8 cellular contexts compared by ENCODE assay signal in genomic region chr1:27045973-27046558, GRCh38. TPM values are rescaled to one million over a fixed set of nuclear protein-coding genes. Genes with fewer than 3 reads are reported as not detected.
DNase-seq lines count a peak whose midpoint lies in the region; ATAC-seq, FAIRE-seq and TF ChIP-seq lines count a peak whose summit lies in the region.

No MANE protein-coding gene starts in this region.

- TF ChIP-seq CTCF in AG04449 (IDR thresholded peaks at IDR 0.05; ENCODE audit: insufficient read depth, low read length, missing control alignments) (peak; percentile 87), epithelial cell of esophagus (IDR thresholded peaks at IDR 0.05; ENCODE audit: insufficient read depth, low read depth, low read length, missing control alignments) (peak; percentile 89)

- peak overlapping the region; percentile 75 for H3K4me3 Mint-ChIP-seq in activated CD8-positive, alpha-beta memory T cell treated with anti-CD3 and anti-CD28 coated beads, Interleukin-2, amount 10 ng/mL, durations not matched to agents 7 days and 5 days
- H3K4me3 Mint-ChIP-seq in naive thymus-derived CD8-positive, alpha-beta T cell, result peak overlapping the region in 1 of 10 donors; percentile 14
- H3K4me3 Mint-ChIP-seq in stimulated activated memory B cell treated with anti-CD40 and anti-IgM and Interleukin-4, amounts not matched to agents 10 μg/mL and 1 μg/mL and 100 μg/mL, for 72 hours, result no peak overlapping the region

- H3K4me3 ChIP-seq in AG04449 (ENCODE audit: low read depth, low read length) (no peak overlapping the region), epithelial cell of esophagus (ENCODE audit: low read length) (no peak overlapping the region)

- H3K27ac Mint-ChIP-seq in activated CD8-positive, alpha-beta memory T cell treated with anti-CD3 and anti-CD28 coated beads, Interleukin-2, amount 10 ng/mL, durations not matched to agents 7 days and 5 days, result peak overlapping the region; percentile 73
- H3K27ac Mint-ChIP-seq in naive thymus-derived CD8-positive, alpha-beta T cell, result peak overlapping the region in 2 of 10 donors; percentile 8 to 53
- no peak overlapping the region for H3K27ac Mint-ChIP-seq in stimulated activated memory B cell treated with anti-CD40 and anti-IgM and Interleukin-4, amounts not matched to agents 10 μg/mL and 1 μg/mL and 100 μg/mL, for 72 hours

- FAIRE-seq in GM12892 (lab: Jason Lieb, UNC), result peak; percentile 84

- POLR2A ChIA-PET in AG04449 (lab: Yijun Ruan, JAX), result interaction anchor here (1.5 kb wide), 1 partner anchor 52 kb away, joined by 3 read pairs; no protein-coding TSS in a partner anchor
- POLR2A ChIA-PET in naive thymus-derived CD8-positive, alpha-beta T cell (lab: Charles Lee), result interaction anchor here (0.6 to 1.1 kb wide), 3 partner anchors 15 to 325 kb away, joined by 3 to 6 read pairs (median 4); no protein-coding TSS in a partner anchor

- CTCF ChIA-PET in AG04449 (lab: Yijun Ruan, JAX), result interaction anchor here (0.7 to 22.9 kb wide), 46 partner anchors 11 to 617 kb away, joined by 3 to 903 read pairs (median 4); partner anchors contain the start of genes MAP3K6, SLC9A1 and TENT5B
- CTCF ChIA-PET in activated CD8-positive, alpha-beta memory T cell treated with anti-CD3 and anti-CD28 coated beads, Interleukin-2, amount 10 ng/mL, durations not matched to agents 7 days and 5 days (lab: Charles Lee), result interaction anchor here (0.8 to 12.0 kb wide), 51 partner anchors 9 to 515 kb away, joined by 3 to 450 read pairs (median 5); partner anchors contain the start of genes SLC9A1 and TRNP1

- no peaks in the 10 kb centered on the region for H3K27me3 Mint-ChIP-seq in activated CD8-positive, alpha-beta memory T cell treated with anti-CD3 and anti-CD28 coated beads, Interleukin-2, amount 10 ng/mL, durations not matched to agents 7 days and 5 days
- peaks cover 0 to 3% (median 0%) of the 10 kb centered on the region in 5 donors for H3K27me3 Mint-ChIP-seq in naive thymus-derived CD8-positive, alpha-beta T cell
- peaks cover 12% of the 10 kb centered on the region for H3K27me3 Mint-ChIP-seq in stimulated activated memory B cell treated with anti-CD40 and anti-IgM and Interleukin-4, amounts not matched to agents 10 μg/mL and 1 μg/mL and 100 μg/mL, for 72 hours

- ATAC-seq in activated CD8-positive, alpha-beta memory T cell treated with anti-CD3 and anti-CD28 coated beads, Interleukin-2, amount 10 ng/mL, durations not matched to agents 7 days and 5 days, result peak; percentile 68
- peak; percentile 65 to 71 for ATAC-seq in naive thymus-derived CD8-positive, alpha-beta T cell
- peak; percentile 60 for ATAC-seq in stimulated activated memory B cell treated with anti-CD40 and anti-IgM and Interleukin-4, amounts not matched to agents 10 μg/mL and 1 μg/mL and 100 μg/mL, for 72 hours
- no peak for ATAC-seq in GM18519 (IDR thresholded peaks at IDR 0.05; ENCODE audit: low FRiP score, unreplicated experiment)

- no peak for DNase-seq in AG04449 (ENCODE audit: low read depth, low spot score)
- peak; percentile 52 for DNase-seq in GM12892 (ENCODE audit: insufficient read length)
- DNase-seq in NCI-H82 (lab: John Stamatoyannopoulos, UW), result peak; percentile 84
- DNase-seq in activated CD8-positive, alpha-beta memory T cell treated with anti-CD3 and anti-CD28 coated beads, Interleukin-2, amount 10 ng/mL, durations not matched to agents 7 days and 5 days, result peak; percentile 76
- peak; percentile 66 for DNase-seq in epithelial cell of esophagus (ENCODE audit: low read depth)
- DNase-seq in naive thymus-derived CD8-positive, alpha-beta T cell, result peak; percentile 30 to 74 (median 58)

- TF ChIP-seq POLR2A in GM12892 (IDR thresholded peaks at IDR 0.05; ENCODE audit: low read depth, low read length), result no peak

- no peaks in the 10 kb centered on the region for H3K9me3 Mint-ChIP-seq in activated CD8-positive, alpha-beta memory T cell treated with anti-CD3 and anti-CD28 coated beads, Interleukin-2, amount 10 ng/mL, durations not matched to agents 7 days and 5 days (ENCODE audit: low read depth)
- H3K9me3 Mint-ChIP-seq in naive thymus-derived CD8-positive, alpha-beta T cell, result no peaks in the 10 kb centered on the region
- H3K9me3 Mint-ChIP-seq in stimulated activated memory B cell treated with anti-CD40 and anti-IgM and Interleukin-4, amounts not matched to agents 10 μg/mL and 1 μg/mL and 100 μg/mL, for 72 hours, result no peaks in the 10 kb centered on the region

- H3K4me1 Mint-ChIP-seq in activated CD8-positive, alpha-beta memory T cell treated with anti-CD3 and anti-CD28 coated beads, Interleukin-2, amount 10 ng/mL, durations not matched to agents 7 days and 5 days, result peaks cover 22% of the 10 kb centered on the region
- H3K4me1 Mint-ChIP-seq in naive thymus-derived CD8-positive, alpha-beta T cell, result peaks cover 15 to 21% (median 20%) of the 10 kb centered on the region in 4 donors
- peaks cover 28% of the 10 kb centered on the region for H3K4me1 Mint-ChIP-seq in stimulated activated memory B cell treated with anti-CD40 and anti-IgM and Interleukin-4, amounts not matched to agents 10 μg/mL and 1 μg/mL and 100 μg/mL, for 72 hours

- H3K36me3 Mint-ChIP-seq in activated CD8-positive, alpha-beta memory T cell treated with anti-CD3 and anti-CD28 coated beads, Interleukin-2, amount 10 ng/mL, durations not matched to agents 7 days and 5 days, result no peaks in the 10 kb centered on the region
- H3K36me3 Mint-ChIP-seq in naive thymus-derived CD8-positive, alpha-beta T cell, result no peaks in the 10 kb centered on the region
- no peaks in the 10 kb centered on the region for H3K36me3 Mint-ChIP-seq in stimulated activated memory B cell treated with anti-CD40 and anti-IgM and Interleukin-4, amounts not matched to agents 10 μg/mL and 1 μg/mL and 100 μg/mL, for 72 hours

RNA-seq across cellular contexts. Expression of gene TENT5B, which starts 33.4 kb away (rescaled TPM):
- polyA plus RNA-seq in GM12892 (2012; ENCODE audit: missing spikeins), result not detected
- not detected for total RNA-seq in activated CD8-positive, alpha-beta memory T cell treated with anti-CD3 and anti-CD28 coated beads, Interleukin-2, amount 10 ng/mL, durations not matched to agents 7 days and 5 days
- not detected for total RNA-seq in naive thymus-derived CD8-positive, alpha-beta T cell
- polyA plus RNA-seq in naive thymus-derived CD8-positive, alpha-beta T cell, result not detected

RNA-seq across cellular contexts. Expression of gene TRNP1, which starts 52.6 kb away (rescaled TPM):
- not detected for polyA plus RNA-seq in GM12892 (2012; ENCODE audit: missing spikeins)
- total RNA-seq in activated CD8-positive, alpha-beta memory T cell treated with anti-CD3 and anti-CD28 coated beads, Interleukin-2, amount 10 ng/mL, durations not matched to agents 7 days and 5 days, result under 1 TPM; 0.15 to 0.19 TPM
- total RNA-seq in naive thymus-derived CD8-positive, alpha-beta T cell, result not detected
- polyA plus RNA-seq in naive thymus-derived CD8-positive, alpha-beta T cell, result not detected
